ENCODE assay signal across 20 cellular contexts in genomic region chr1:209628618-209629299, GRCh38. TPM values are rescaled to one million over a fixed set of nuclear protein-coding genes. Genes with fewer than 3 reads are reported as not detected.
DNase-seq lines count a peak whose midpoint lies in the region; ATAC-seq, FAIRE-seq and TF ChIP-seq lines count a peak whose summit lies in the region.
"Had no signal": no experiment of that assay in that cellular context is flagged by ENCODE, and none has a peak within 500 bp of the region (broad histone marks: within the 10 kb centered on the region; RNA-seq: fewer than 3 reads in every experiment).

No MANE protein-coding gene starts in this region.

- H3K27ac ChIP-seq in PC-3 (ENCODE audit: low read length): no peak overlapping the region
- H3K27ac ChIP-seq: SJCRH30 had no signal

- H3K27me3 Mint-ChIP-seq in activated CD4-positive, alpha-beta T cell treated with anti-CD3 and anti-CD28 coated beads, Interleukin-2, amount 10 ng/mL, durations not matched to agents 7 days and 5 days: no peaks in the 10 kb centered on the region

- no peak overlapping the region for H2AFZ ChIP-seq in PC-3 (ENCODE audit: low read length)

- H3F3A ChIP-seq in PC-3 (ENCODE audit: low read length, unreplicated experiment): peaks cover 21% of the 10 kb centered on the region

- peak overlapping the region; percentile 12 for H3K27ac Mint-ChIP-seq in activated CD4-positive, alpha-beta T cell treated with anti-CD3 and anti-CD28 coated beads, Interleukin-2, amount 10 ng/mL, durations not matched to agents 7 days and 5 days
- H3K27ac Mint-ChIP-seq in stimulated activated effector memory CD8-positive, alpha-beta T cell treated with anti-CD3 and anti-CD28 coated beads, Interleukin-12 subunit alpha, Interleukin-12 subunit beta, amount 100 ng/mL, for 72 hours: peak overlapping the region; percentile 32

- no peak overlapping the region for H3K4me3 Mint-ChIP-seq in activated CD4-positive, alpha-beta T cell treated with anti-CD3 and anti-CD28 coated beads, Interleukin-2, amount 10 ng/mL, durations not matched to agents 7 days and 5 days
- no peak overlapping the region for H3K4me3 Mint-ChIP-seq in stimulated activated effector memory CD8-positive, alpha-beta T cell treated with anti-CD3 and anti-CD28 coated beads, Interleukin-12 subunit alpha, Interleukin-12 subunit beta, amount 100 ng/mL, for 72 hours

- no peak overlapping the region for H3K4me2 ChIP-seq in PC-3 (ENCODE audit: low read length)

- POLR2A ChIA-PET in activated CD4-positive, alpha-beta T cell treated with anti-CD3 and anti-CD28 coated beads, Interleukin-2, amount 10 ng/mL, durations not matched to agents 7 days and 5 days (lab: Charles Lee): no interaction called here
- POLR2A ChIA-PET in PC-3 (lab: Charles Lee; ENCODE audit: unreplicated experiment): no interaction called here

- CTCF ChIA-PET in activated CD4-positive, alpha-beta T cell treated with anti-CD3 and anti-CD28 coated beads, Interleukin-2, amount 10 ng/mL, durations not matched to agents 7 days and 5 days (lab: Charles Lee): interaction anchor here (1.0 to 1.6 kb wide), 4 partner anchors 9 to 63 kb away, joined by 4 to 6 read pairs (median 4); no protein-coding TSS in a partner anchor
- CTCF ChIA-PET in PC-3 (lab: Charles Lee): no interaction called here

- H3K9ac ChIP-seq in PC-3 (ENCODE audit: low read length): no peak overlapping the region

- intact Hi-C loops in PC-3 (cut with micrococcal nuclease): loop anchor here (5.0 kb wide), 1 partner anchor 119 kb away; no protein-coding TSS in a partner anchor

- BruUV-seq in PC-3 (replicated peaks; lab: Mats Ljungman, UMichigan): no TSS peak

- no peaks in the 10 kb centered on the region for H3K27me3 ChIP-seq in PC-3 (ENCODE audit: low read length)
- H3K27me3 ChIP-seq: BE2C, SJCRH30 had no signal

- TF ChIP-seq CTCF in PC-3 (conservative IDR thresholded peaks at IDR 0.05; ENCODE audit: low read depth, low read length): no peak

- DNase-seq in activated CD4-positive, alpha-beta T cell treated with anti-CD3 and anti-CD28 coated beads, Interleukin-2, amount 10 ng/mL, durations not matched to agents 7 days and 5 days: no peak
- DNase-seq in activated CD4-positive, alpha-beta T cell treated with anti-CD3 and anti-CD28 coated beads for 48 hours: no peak
- DNase-seq in GM12891 (ENCODE audit: insufficient read length, low spot score) (no peak), PC-3 (no peak), GOT3 (lab: John Stamatoyannopoulos, UW) (no peak)
- DNase-seq in stimulated activated effector memory CD8-positive, alpha-beta T cell treated with anti-CD3 and anti-CD28 coated beads, Interleukin-12 subunit alpha, Interleukin-12 subunit beta, amount 100 ng/mL, for 72 hours (ENCODE audit: low spot score in 2 of 2): peak in 1 of 2 donors; percentile 66
- DNase-seq: BE2C; CD4-positive, CD25-positive, alpha-beta regulatory T cell; EL; NCI-H1105; NCI-H1694 treated with DMSO at 0.1 percent for 48 hours; NCI-H2227 treated with DMSO at 0.1 percent for 48 hours; NCI-H510A treated with DMSO at 0.1 percent for 48 hours; NCI-H774; SJCRH30 had no signal

- peak; percentile 91 for ATAC-seq in esophagus mucosa
- ATAC-seq in stimulated activated effector memory CD8-positive, alpha-beta T cell treated with anti-CD3 and anti-CD28 coated beads, Interleukin-12 subunit alpha, Interleukin-12 subunit beta, amount 100 ng/mL, for 72 hours: peak; percentile 59
- ATAC-seq in PC-3: no peak

- no peaks in the 10 kb centered on the region for H3K4me1 ChIP-seq in PC-3 (ENCODE audit: insufficient read depth, low read length)
- H3K4me1 ChIP-seq: BE2C had no signal

- H3K79me2 ChIP-seq in PC-3 (ENCODE audit: low read length): no peaks in the 10 kb centered on the region; the same call in 1 of the 2 replicates

- H4K20me1 ChIP-seq in PC-3 (ENCODE audit: low read length): 0 out of 2 replicates have a peak, but pooled peaks cover 44% of the 10 kb centered on the region

- H3K4me3 ChIP-seq in PC-3 (ENCODE audit: low read length): no peak overlapping the region
- H3K4me3 ChIP-seq: SJCRH30 had no signal

- no peaks in the 10 kb centered on the region for H3K9me2 ChIP-seq in PC-3 (replicated peaks; ENCODE audit: low read length)

- peaks cover 98% of the 10 kb centered on the region for H3K36me3 ChIP-seq in PC-3 (ENCODE audit: low read depth, low read length)
- H3K36me3 ChIP-seq: BE2C, SJCRH30 had no signal

- no peaks in the 10 kb centered on the region for H3K9me3 Mint-ChIP-seq in activated CD4-positive, alpha-beta T cell treated with anti-CD3 and anti-CD28 coated beads, Interleukin-2, amount 10 ng/mL, durations not matched to agents 7 days and 5 days
- H3K9me3 Mint-ChIP-seq in stimulated activated effector memory CD8-positive, alpha-beta T cell treated with anti-CD3 and anti-CD28 coated beads, Interleukin-12 subunit alpha, Interleukin-12 subunit beta, amount 100 ng/mL, for 72 hours: no peaks in the 10 kb centered on the region
- H3K9me3 Mint-ChIP-seq: CD4-positive, CD25-positive, alpha-beta regulatory T cell had no signal

- H3K4me1 Mint-ChIP-seq in activated CD4-positive, alpha-beta T cell treated with anti-CD3 and anti-CD28 coated beads, Interleukin-2, amount 10 ng/mL, durations not matched to agents 7 days and 5 days: no peaks in the 10 kb centered on the region
- H3K4me1 Mint-ChIP-seq in stimulated activated effector memory CD8-positive, alpha-beta T cell treated with anti-CD3 and anti-CD28 coated beads, Interleukin-12 subunit alpha, Interleukin-12 subunit beta, amount 100 ng/mL, for 72 hours: peaks cover 13% of the 10 kb centered on the region

- FAIRE-seq in GM12891 (lab: Jason Lieb, UNC): peak; percentile 31
- FAIRE-seq: GM12892, H1 had no signal

- TF ChIP-seq POLR2A in GM12891 (IDR thresholded peaks at IDR 0.05; ENCODE audit: low read depth, low read length): no peak

- H3K36me3 Mint-ChIP-seq in activated CD4-positive, alpha-beta T cell treated with anti-CD3 and anti-CD28 coated beads, Interleukin-2, amount 10 ng/mL, durations not matched to agents 7 days and 5 days (ENCODE audit: low read depth): no peaks in the 10 kb centered on the region
- peaks cover 4% of the 10 kb centered on the region for H3K36me3 Mint-ChIP-seq in stimulated activated effector memory CD8-positive, alpha-beta T cell treated with anti-CD3 and anti-CD28 coated beads, Interleukin-12 subunit alpha, Interleukin-12 subunit beta, amount 100 ng/mL, for 72 hours

- no peaks in the 10 kb centered on the region for H3K9me3 ChIP-seq in PC-3 (ENCODE audit: low read length)
- H3K9me3 ChIP-seq: BE2C, SJCRH30 had no signal

TF ChIP-seq in GM12891, 5 proteins besides CTCF, POLR2A, EP300 and RAD21:
- TF ChIP-seq PAX5 (IDR thresholded peaks at IDR 0.05; ENCODE audit: insufficient read depth, low read length, severe bottlenecking): no peak
- no peak for TF ChIP-seq SPI1 (IDR thresholded peaks at IDR 0.05; ENCODE audit: low read depth, low read length)
- TF ChIP-seq POU2F2 (IDR thresholded peaks at IDR 0.05; ENCODE audit: low read depth, low read length): no peak
- no peak for TF ChIP-seq POLR2AphosphoS5 (IDR thresholded peaks at IDR 0.05; ENCODE audit: low read depth, low read length)
- no peak for TF ChIP-seq TAF1 (IDR thresholded peaks at IDR 0.05; ENCODE audit: low read depth, low read length)

RNA-seq across cellular contexts. Expression of gene LAMB3, which starts 23.5 kb away (rescaled TPM):
- total RNA-seq in activated CD4-positive, alpha-beta T cell treated with anti-CD3 and anti-CD28 coated beads, Interleukin-2, amount 10 ng/mL, durations not matched to agents 7 days and 5 days: 1 to 10 TPM; 1.3 to 1.9 TPM
- polyA plus RNA-seq in GM12891 (2012; ENCODE audit: low read depth, missing spikeins): 0.26 TPM
- total RNA-seq in esophagus mucosa: 76.7 TPM
- 473 and 650 TPM in 2 replicates for total RNA-seq in PC-3 (2014; rRNA removed)

RNA-seq across cellular contexts. Expression of gene CAMK1G, which starts 45.2 kb away (rescaled TPM):
- not detected for total RNA-seq in activated CD4-positive, alpha-beta T cell treated with anti-CD3 and anti-CD28 coated beads, Interleukin-2, amount 10 ng/mL, durations not matched to agents 7 days and 5 days
- polyA plus RNA-seq in GM12891 (2012; ENCODE audit: low read depth, missing spikeins): 0.21 TPM
- not detected for total RNA-seq in esophagus mucosa
- total RNA-seq in PC-3 (2014; rRNA removed): not detected in 2 replicates
- total RNA-seq: A172; CD4-positive, CD25-positive, alpha-beta regulatory T cell; LHCN-M2; SJCRH30 had no signal
- polyA plus RNA-seq: CD4-positive, CD25-positive, alpha-beta regulatory T cell had no signal

RNA-seq across cellular contexts. Expression of gene G0S2, which starts 46.5 kb away (rescaled TPM):
- total RNA-seq in activated CD4-positive, alpha-beta T cell treated with anti-CD3 and anti-CD28 coated beads, Interleukin-2, amount 10 ng/mL, durations not matched to agents 7 days and 5 days: under 1 TPM; 0.56 to 0.64 TPM
- 0.40 TPM for polyA plus RNA-seq in GM12891 (2012; ENCODE audit: low read depth, missing spikeins)
- total RNA-seq in esophagus mucosa (2.3 TPM), PC-3 (2014; rRNA removed) (620 and 723 TPM in 2 replicates)
- total RNA-seq: A172; CD4-positive, CD25-positive, alpha-beta regulatory T cell had no signal

Comparison
In these comparisons a context has a peak if more than half of its experiments do, and no peak if none do; other contexts are left out.
1. RNA of gene LAMB3, which starts 23.5 kb away (total RNA-seq): 473 to 650 TPM in PC-3 and 76.7 TPM in esophagus mucosa (single experiment); 1.3 to 1.9 TPM in activated CD4-positive, alpha-beta T cell treated with anti-CD3 and anti-CD28 coated beads, Interleukin-2, amount 10 ng/mL, durations not matched to agents 7 days and 5 days; every median in the first group is over 10 times any median in the second.
2. RNA of gene G0S2, which starts 46.5 kb away (total RNA-seq): 620 to 723 TPM in PC-3; 2.3 TPM in esophagus mucosa (single experiment) and 0.56 to 0.64 TPM in activated CD4-positive, alpha-beta T cell treated with anti-CD3 and anti-CD28 coated beads, Interleukin-2, amount 10 ng/mL, durations not matched to agents 7 days and 5 days; every median in the first group is over 100 times any median in the second.